15 cellular contexts compared by ENCODE assay signal in genomic region chr2:143428700-143429099, GRCh38.
DNase-seq lines count a peak whose midpoint lies in the region; ATAC-seq and TF ChIP-seq lines count a peak whose summit lies in the region.
"Had no signal": no experiment of that assay in that cellular context is flagged by ENCODE, and none has a peak within 500 bp of the region (broad histone marks: within the 10 kb centered on the region; RNA-seq: fewer than 3 reads in every experiment).

No MANE protein-coding gene starts in this region.

- H3K9me3 ChIP-seq in mammary epithelial cell (replicated peaks; ENCODE audit: insufficient read depth, low read length) = no peaks in the 10 kb centered on the region
- H3K9me3 ChIP-seq: heart right ventricle had no signal

- H4K20me1 ChIP-seq in mammary epithelial cell (ENCODE audit: insufficient read depth, low read length) = no peaks in the 10 kb centered on the region

- CTCF ChIA-PET in mammary epithelial cell (lab: Charles Lee; ENCODE audit: low non-redundant PET) = interaction anchor here (0.5 kb wide), 1 partner anchor 53 kb away, joined by 3 read pairs; no protein-coding TSS in a partner anchor

- no peaks in the 10 kb centered on the region for H3K36me3 ChIP-seq in mammary epithelial cell (ENCODE audit: insufficient read depth, low read length)
- H3K36me3 ChIP-seq: heart right ventricle had no signal

- 55% methylated on average over 1 of the region's 1 CpG for WGBS in mammary epithelial cell (ENCODE audit: low coverage, missing lambda C conversion rate)

- H3K4me1 ChIP-seq in mammary epithelial cell (ENCODE audit: insufficient read depth, low read length) = no peaks in the 10 kb centered on the region

- dilution Hi-C loops in mammary epithelial cell (cut with HindIII; ENCODE audit: low sequenced_read_pairs) = no loop called here

- BruUV-seq in mammary epithelial cell (replicated peaks; lab: Mats Ljungman, UMichigan) = no TSS peak

- TF ChIP-seq CTCF in mammary epithelial cell (conservative IDR thresholded peaks at IDR 0.05 in 1 of 2, IDR thresholded peaks at IDR 0.05 in 1 of 2; ENCODE audit: extremely low read depth in 1 of 2, insufficient read depth in 1 of 2, low read depth in 1 of 2, low read length in 2 of 2) = no peak

- H2AFZ ChIP-seq in mammary epithelial cell (ENCODE audit: low read depth, low read length) = no peak overlapping the region

- peak; percentile 4 for DNase-seq in stimulated activated CD8-positive, alpha-beta memory T cell treated with anti-CD3 and anti-CD28 coated beads, Interleukin-12 subunit alpha, Interleukin-12 subunit beta, amount 100 ng/mL, for 1 hour (ENCODE audit: low read depth)
- no peak for DNase-seq in stimulated activated CD8-positive, alpha-beta memory T cell treated with anti-CD3 and anti-CD28 coated beads, Interleukin-4, amount 100 ng/mL, for 48 hours
- DNase-seq in LHCN-M2 (ENCODE audit: low read depth) = peak; percentile 51
- peak; percentile 11 for DNase-seq in mammary epithelial cell
- DNase-seq in NCI-H2107 (lab: John Stamatoyannopoulos, UW) = no peak
- DNase-seq: C1 segment of cervical spinal cord, DMS79 treated with DMSO at 0.1 percent for 48 hours, heart right ventricle, NCI-H2227 treated with DMSO at 0.1 percent for 48 hours, SHP77 treated with DMSO at 0.1 percent for 48 hours, substantia nigra, T1000 had no signal

- intact Hi-C loops in mammary epithelial cell (cut with micrococcal nuclease) = no loop called here

- no peaks in the 10 kb centered on the region for H3K27me3 ChIP-seq in mammary epithelial cell (ENCODE audit: insufficient read depth, low read length)
- H3K27me3 ChIP-seq: heart right ventricle had no signal

- H3K4me3 ChIP-seq in mammary epithelial cell (replicated peaks in 1 of 3; ENCODE audit: insufficient read depth in 1 of 3, low read depth in 2 of 3, low read length in 3 of 3) = no peak overlapping the region
- H3K4me3 ChIP-seq: heart right ventricle had no signal

- no peak overlapping the region for H3K4me2 ChIP-seq in mammary epithelial cell (ENCODE audit: insufficient read depth, low read depth, low read length)

- no peak overlapping the region for H3K27ac ChIP-seq in mammary epithelial cell (ENCODE audit: insufficient read depth, low read depth, low read length)

- in situ Hi-C loops in mammary epithelial cell (cut with MboI; ENCODE audit: low sequenced_read_pairs in 2 of 2) = no loop called here

- ATAC-seq in GM18502 (IDR thresholded peaks at IDR 0.05; ENCODE audit: poor library complexity, unreplicated experiment) (no peak), GM21786 (IDR thresholded peaks at IDR 0.05; ENCODE audit: unreplicated experiment) (no peak)
- ATAC-seq: esophagus mucosa, heart right ventricle had no signal

- no peaks in the 10 kb centered on the region for H3K79me2 ChIP-seq in mammary epithelial cell (ENCODE audit: insufficient read depth, low read length)

- H3K9ac ChIP-seq in mammary epithelial cell (ENCODE audit: insufficient read depth, low read length) = no peak overlapping the region

Comparison
In these comparisons a context has a peak if more than half of its experiments do, and no peak if none do; other contexts are left out.
1. DNase-seq: peak in stimulated activated CD8-positive, alpha-beta memory T cell treated with anti-CD3 and anti-CD28 coated beads, Interleukin-12 subunit alpha, Interleukin-12 subunit beta, amount 100 ng/mL, for 1 hour (single experiment), LHCN-M2 (single experiment) and mammary epithelial cell (single experiment); none in stimulated activated CD8-positive, alpha-beta memory T cell treated with anti-CD3 and anti-CD28 coated beads, Interleukin-4, amount 100 ng/mL, for 48 hours (single experiment) and NCI-H2107 (single experiment).